8 cellular contexts compared by ENCODE assay signal in the genomic region with DNA sequence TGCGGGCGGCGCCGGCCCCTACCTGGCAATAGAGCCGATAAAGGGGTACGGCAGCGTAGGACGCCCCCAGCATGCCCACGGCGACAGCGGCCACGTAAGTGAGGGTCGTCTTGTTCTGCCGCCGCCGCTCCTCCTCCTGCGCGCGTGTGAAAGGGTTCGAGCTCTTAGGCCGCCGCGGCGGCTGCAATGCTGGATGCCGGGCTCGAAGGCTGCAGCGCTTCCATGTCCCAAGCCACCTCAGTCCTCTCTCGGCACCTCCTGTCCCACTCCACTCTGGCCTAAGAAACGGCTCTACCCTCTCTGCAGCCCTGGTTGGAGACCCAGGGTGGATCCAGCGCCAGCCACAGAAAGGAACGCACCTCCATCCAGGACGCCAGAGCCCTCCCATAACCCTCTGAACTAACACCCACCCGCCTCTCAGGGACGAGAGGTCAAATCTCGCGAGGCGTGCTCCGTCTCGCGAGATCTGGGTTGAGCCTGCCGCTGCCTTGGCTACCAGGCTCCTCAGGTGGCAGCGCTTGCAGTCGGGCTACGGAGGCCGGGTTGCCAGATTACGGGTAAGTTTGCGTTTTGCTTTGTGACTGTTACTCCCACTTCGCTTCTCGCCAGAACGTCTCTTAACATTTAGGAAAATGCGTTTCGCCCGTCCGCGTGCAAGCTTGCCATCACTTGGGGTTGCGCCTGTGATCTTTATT.
A peak's percentile ranks its signal among the peaks of the same experiment; 100 is the strongest.
DNase-seq lines count a peak whose midpoint lies in the region; ATAC-seq and TF ChIP-seq lines count a peak whose summit lies in the region.

A gene with protein sequence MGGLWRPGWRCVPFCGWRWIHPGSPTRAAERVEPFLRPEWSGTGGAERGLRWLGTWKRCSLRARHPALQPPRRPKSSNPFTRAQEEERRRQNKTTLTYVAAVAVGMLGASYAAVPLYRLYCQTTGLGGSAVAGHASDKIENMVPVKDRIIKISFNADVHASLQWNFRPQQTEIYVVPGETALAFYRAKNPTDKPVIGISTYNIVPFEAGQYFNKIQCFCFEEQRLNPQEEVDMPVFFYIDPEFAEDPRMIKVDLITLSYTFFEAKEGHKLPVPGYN (minus strand): TSS at position 396 of the 695 bp plus-strand sequence. CDS start 8 bp downstream, at position 388.
A gene with protein sequence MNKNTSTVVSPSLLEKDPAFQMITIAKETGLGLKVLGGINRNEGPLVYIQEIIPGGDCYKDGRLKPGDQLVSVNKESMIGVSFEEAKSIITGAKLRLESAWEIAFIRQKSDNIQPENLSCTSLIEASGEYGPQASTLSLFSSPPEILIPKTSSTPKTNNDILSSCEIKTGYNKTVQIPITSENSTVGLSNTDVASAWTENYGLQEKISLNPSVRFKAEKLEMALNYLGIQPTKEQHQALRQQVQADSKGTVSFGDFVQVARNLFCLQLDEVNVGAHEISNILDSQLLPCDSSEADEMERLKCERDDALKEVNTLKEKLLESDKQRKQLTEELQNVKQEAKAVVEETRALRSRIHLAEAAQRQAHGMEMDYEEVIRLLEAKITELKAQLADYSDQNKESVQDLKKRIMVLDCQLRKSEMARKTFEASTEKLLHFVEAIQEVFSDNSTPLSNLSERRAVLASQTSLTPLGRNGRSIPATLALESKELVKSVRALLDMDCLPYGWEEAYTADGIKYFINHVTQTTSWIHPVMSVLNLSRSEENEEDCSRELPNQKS (plus strand): TSS at position 507 of the 695 bp plus-strand sequence. CDS start 17,455 bp downstream, outside the sequence.

- peak within 1 kb of the TSS; percentile 73 to 89 (median 85) for H3K27ac ChIP-seq in BLaER1 treated with 17β-estradiol and CSF1 and Interleukin-3, amounts not matched to agents 10 nM and 100 nM
- H3K27ac ChIP-seq in coronary artery (peak within 1 kb of the TSS; percentile 89), layer of hippocampus (ENCODE audit: low read depth, low read length) (peak within 1 kb of the TSS; percentile 66)

- peaks cover 20 to 28% (median 24%) of the 10 kb centered on the region in 11 experiments for H3K36me3 ChIP-seq in BLaER1 treated with 17β-estradiol and CSF1 and Interleukin-3, amounts not matched to agents 10 nM and 100 nM

- peak within 1 kb of the TSS; percentile 86 to 96 (median 91) for H3K9ac ChIP-seq in BLaER1 treated with 17β-estradiol and CSF1 and Interleukin-3, amounts not matched to agents 10 nM and 100 nM

- peak within 1 kb of the TSS; percentile 83 to 96 (median 89) for H3K4me2 ChIP-seq in BLaER1 treated with 17β-estradiol and CSF1 and Interleukin-3, amounts not matched to agents 10 nM and 100 nM

- TF ChIP-seq CTCF in coronary artery (IDR thresholded peaks at IDR 0.05) = no peak

- no peaks in the 10 kb centered on the region for H3K27me3 ChIP-seq in BLaER1 treated with 17β-estradiol and CSF1 and Interleukin-3, amounts not matched to agents 10 nM and 100 nM
- H3K27me3 ChIP-seq in layer of hippocampus (ENCODE audit: control insufficient read depth, insufficient read depth, low read length) = no peaks in the 10 kb centered on the region

- H4K20me1 ChIP-seq in BLaER1 treated with 17β-estradiol and CSF1 and Interleukin-3, amounts not matched to agents 10 nM and 100 nM = peaks cover 0 to 12% (median 0%) of the 10 kb centered on the region in 11 experiments; a peak in 5 of 22 replicates

- peak within 1 kb of the TSS; percentile 90 to 100 (median 95) for H3K4me3 ChIP-seq in BLaER1 treated with 17β-estradiol and CSF1 and Interleukin-3, amounts not matched to agents 10 nM and 100 nM
- peak within 1 kb of the TSS; percentile 90 for H3K4me3 ChIP-seq in coronary artery

- peaks cover 21 to 37% (median 28%) of the 10 kb centered on the region in 10 experiments for H3K4me1 ChIP-seq in BLaER1 treated with 17β-estradiol and CSF1 and Interleukin-3, amounts not matched to agents 10 nM and 100 nM

- ATAC-seq in GM19324 (IDR thresholded peaks at IDR 0.05; ENCODE audit: low FRiP score, unreplicated experiment) (peak; percentile 94), HG03457 (IDR thresholded peaks at IDR 0.05; ENCODE audit: unreplicated experiment) (peak; percentile 86)

- no peaks in the 10 kb centered on the region for H3K9me3 ChIP-seq in BLaER1 treated with 17β-estradiol and CSF1 and Interleukin-3, amounts not matched to agents 10 nM and 100 nM (replicated peaks in 1 of 11)

- peak; percentile 94 for DNase-seq in NCI-H510A treated with DMSO at 0.1 percent for 48 hours (lab: John Stamatoyannopoulos, UW)
- peak; percentile 89 to 93 for DNase-seq in activated CD4-positive, alpha-beta T cell treated with anti-CD3 and anti-CD28 coated beads for 4 hours
- DNase-seq in coronary artery (ENCODE audit: low spot score) = peak; percentile 96
- peak; percentile 79 to 88 (median 86) for DNase-seq in stimulated activated CD4-positive, alpha-beta T cell treated with anti-CD3 and anti-CD28 coated beads, Interleukin-1b, Interleukin-23, amount 100 ng/mL, for 24 hours (ENCODE audit: low read depth in 4 of 4, low spot score in 1 of 4)

Comparison
In these comparisons a context has a peak if more than half of its experiments do, and no peak if none do; other contexts are left out.
1. Peak in every context shown above with its lines: DNase-seq, ATAC-seq, H3K4me3 ChIP-seq and H3K27ac ChIP-seq.